8 cellular contexts compared by ENCODE assay signal in the genomic region with DNA sequence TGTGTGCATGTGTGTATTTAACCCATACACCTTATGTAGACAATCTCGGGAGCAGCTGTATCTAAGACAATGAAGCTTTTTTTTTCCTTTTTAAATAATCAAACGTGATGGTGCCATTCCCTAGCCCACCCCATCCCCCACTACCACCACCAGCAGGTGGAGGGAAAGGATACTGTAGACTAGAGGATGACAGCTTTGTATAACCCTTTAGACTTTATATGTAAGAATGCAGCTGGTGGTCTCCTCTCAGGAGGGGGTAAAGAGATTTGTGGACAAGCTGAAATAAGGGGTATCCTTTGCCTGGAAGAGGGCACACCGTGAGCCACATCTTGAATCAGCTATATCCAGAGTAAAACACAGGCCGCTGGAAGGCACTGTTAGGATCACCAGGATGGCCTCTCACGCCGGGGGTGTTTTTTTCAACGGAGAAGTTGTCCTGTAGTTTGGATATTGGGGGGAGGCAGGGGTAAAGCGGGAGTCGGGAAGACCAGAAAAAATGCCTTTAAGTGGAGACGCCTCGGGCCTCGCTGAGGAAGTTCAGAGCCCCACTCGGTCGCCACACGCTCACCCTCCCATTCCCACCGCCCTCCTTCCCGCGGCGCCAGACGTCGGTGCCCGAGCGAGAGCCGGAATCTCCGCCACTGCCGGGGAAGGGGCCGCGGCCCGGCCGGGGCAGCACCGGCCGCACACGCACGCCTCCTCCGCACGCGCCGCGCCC. TPM values are rescaled to one million over a fixed set of nuclear protein-coding genes. Genes with fewer than 3 reads are reported as not detected.
DNase-seq lines count a peak whose midpoint lies in the region; ATAC-seq and TF ChIP-seq lines count a peak whose summit lies in the region.

No MANE protein-coding gene starts in this region.

- no peaks in the 10 kb centered on the region for H3K27me3 Mint-ChIP-seq in activated CD8-positive, alpha-beta memory T cell treated with anti-CD3 and anti-CD28 coated beads, Interleukin-2, amount 10 ng/mL, durations not matched to agents 7 days and 5 days

- dilution Hi-C loops in mammary epithelial cell (cut with HindIII; ENCODE audit: low sequenced_read_pairs) = no loop called here

- DNase-seq in activated CD8-positive, alpha-beta memory T cell treated with anti-CD3 and anti-CD28 coated beads, Interleukin-2, amount 10 ng/mL, durations not matched to agents 7 days and 5 days = no peak
- DNase-seq in activated CD8-positive, alpha-beta memory T cell treated with anti-CD3 and anti-CD28 coated beads for 24 hours = no peak
- DNase-seq in NCI-H82 (lab: John Stamatoyannopoulos, UW) (peak; percentile 65), mammary epithelial cell (no peak), mesendoderm (peak; percentile 45), tibial nerve (ENCODE audit: low spot score in 2 of 2) (no peak), A172 (ENCODE audit: low spot score) (no peak)

- peak overlapping the region; percentile 87 for H3K27ac Mint-ChIP-seq in activated CD8-positive, alpha-beta memory T cell treated with anti-CD3 and anti-CD28 coated beads, Interleukin-2, amount 10 ng/mL, durations not matched to agents 7 days and 5 days

- H3K56ac ChIP-seq in mesendoderm (ENCODE audit: low read length) = peak overlapping the region; percentile 87

- H2AK5ac ChIP-seq in mesendoderm (ENCODE audit: low read length) = no peak overlapping the region

- H3K9me3 ChIP-seq in mammary epithelial cell (replicated peaks; ENCODE audit: insufficient read depth, low read length) (no peaks in the 10 kb centered on the region), tibial nerve (peaks cover 0 to 8% (median 0%) of the 10 kb centered on the region in 4 donors)

- peak overlapping the region; percentile 36 for H2AFZ ChIP-seq in mammary epithelial cell (ENCODE audit: low read depth, low read length)

- no peak overlapping the region for H4K5ac ChIP-seq in mesendoderm (ENCODE audit: low read length)

- CTCF ChIA-PET in activated CD8-positive, alpha-beta memory T cell treated with anti-CD3 and anti-CD28 coated beads, Interleukin-2, amount 10 ng/mL, durations not matched to agents 7 days and 5 days (lab: Charles Lee) = interaction anchor here (1.0 to 1.4 kb wide), 3 partner anchors 23 to 165 kb away, joined by 3 to 4 read pairs (median 3); a partner anchor contains a TSS
- CTCF ChIA-PET in mammary epithelial cell (lab: Charles Lee; ENCODE audit: low non-redundant PET) = no interaction called here

- H3K36me3 ChIP-seq in mammary epithelial cell (ENCODE audit: insufficient read depth, low read length) (peaks cover 5% of the 10 kb centered on the region), mesendoderm (ENCODE audit: control insufficient read depth, insufficient read depth, low read length) (no peaks in the 10 kb centered on the region), tibial nerve (peaks cover 0 to 16% (median 0%) of the 10 kb centered on the region in 3 donors)

- H2BK15ac ChIP-seq in mesendoderm (replicated peaks; ENCODE audit: low read depth) = no peak overlapping the region

- 0% methylated on average over 10 of the region's 39 CpGs for WGBS in mammary epithelial cell (ENCODE audit: low coverage, missing lambda C conversion rate)
- WGBS in mesendoderm (ENCODE audit: extremely low coverage, insufficient coverage, low lambda C conversion rate) = no CpG with 5 or more reads among the region's 39 CpGs
- WGBS in tibial nerve, 2 donors = 1% methylated on average over 30 to 36 of the region's 39 CpGs

- no peak overlapping the region for H3K23ac ChIP-seq in mesendoderm (ENCODE audit: low read length)

- H3K79me1 ChIP-seq in mesendoderm (ENCODE audit: low read length) = no peaks in the 10 kb centered on the region

- H3K79me2 ChIP-seq in mammary epithelial cell (ENCODE audit: insufficient read depth, low read length) (peaks cover 82% of the 10 kb centered on the region), mesendoderm (ENCODE audit: control insufficient read depth, insufficient read depth, low read length) (peaks cover 39% of the 10 kb centered on the region)

- peak overlapping the region; percentile 62 to 91 (median 72) for H3K4me3 ChIP-seq in mammary epithelial cell (replicated peaks in 1 of 3; ENCODE audit: insufficient read depth in 1 of 3, low read depth in 2 of 3, low read length in 3 of 3)
- H3K4me3 ChIP-seq in mesendoderm (ENCODE audit: low read length) = peak overlapping the region; percentile 75
- H3K4me3 ChIP-seq in tibial nerve = peak overlapping the region; percentile 50 to 88 (median 80)

- H3K4me2 ChIP-seq in mammary epithelial cell (ENCODE audit: insufficient read depth, low read depth, low read length) = peak overlapping the region; percentile 87
- peak overlapping the region; percentile 88 for H3K4me2 ChIP-seq in mesendoderm (ENCODE audit: low read length)

- intact Hi-C loops in mammary epithelial cell (cut with micrococcal nuclease) = loop anchor here (2.0 to 10.0 kb wide), 3 partner anchors 190 to 700 kb away; a partner anchor contains a TSS

- H3K4ac ChIP-seq in mesendoderm (ENCODE audit: low read depth, low read length) = no peak overlapping the region

- no peak for TF ChIP-seq CTCF in mammary epithelial cell (conservative IDR thresholded peaks at IDR 0.05 in 1 of 2, IDR thresholded peaks at IDR 0.05 in 1 of 2; ENCODE audit: extremely low read depth in 1 of 2, insufficient read depth in 1 of 2, low read depth in 1 of 2, low read length in 2 of 2)
- TF ChIP-seq CTCF in tibial nerve (IDR thresholded peaks at IDR 0.05) = no peak

- H3K9ac ChIP-seq in mammary epithelial cell (ENCODE audit: insufficient read depth, low read length) = peak overlapping the region; percentile 84
- H3K9ac ChIP-seq in mesendoderm (ENCODE audit: low read length) = peak overlapping the region; percentile 81

- H3K36me3 Mint-ChIP-seq in activated CD8-positive, alpha-beta memory T cell treated with anti-CD3 and anti-CD28 coated beads, Interleukin-2, amount 10 ng/mL, durations not matched to agents 7 days and 5 days = peaks cover 23% of the 10 kb centered on the region

- H3K27me3 ChIP-seq in mammary epithelial cell (ENCODE audit: insufficient read depth, low read length) = no peaks in the 10 kb centered on the region
- H3K27me3 ChIP-seq in mesendoderm (ENCODE audit: insufficient read depth, low read length, poor library complexity) = no peaks in the 10 kb centered on the region
- no peaks in the 10 kb centered on the region for H3K27me3 ChIP-seq in tibial nerve

- no TSS peak for BruUV-seq in mammary epithelial cell (replicated peaks; lab: Mats Ljungman, UMichigan)

- H2BK120ac ChIP-seq in mesendoderm (ENCODE audit: low read depth, low read length) = no peak overlapping the region

- in situ Hi-C loops in mammary epithelial cell (cut with MboI; ENCODE audit: low sequenced_read_pairs in 2 of 2) = loop anchor here in 1 of 2 donors (10.0 kb wide), 1 partner anchor 850 kb away; no protein-coding TSS in a partner anchor

- H3K18ac ChIP-seq in mesendoderm (ENCODE audit: low read length) = peak overlapping the region; percentile 85

- TF ChIP-seq POLR2A in tibial nerve (IDR thresholded peaks at IDR 0.05) = no peak

- no peak overlapping the region for H2BK5ac ChIP-seq in mesendoderm (ENCODE audit: low read length)

- no peak overlapping the region for H4K8ac ChIP-seq in mesendoderm (ENCODE audit: low read depth, low read length)

- TF ChIP-seq EP300 in tibial nerve (IDR thresholded peaks at IDR 0.05) = no peak

- peaks cover 7% of the 10 kb centered on the region for H3K4me1 ChIP-seq in mammary epithelial cell (ENCODE audit: insufficient read depth, low read length)
- H3K4me1 ChIP-seq in mesendoderm (ENCODE audit: control insufficient read depth, low read depth, low read length) = no peaks in the 10 kb centered on the region
- H3K4me1 ChIP-seq in tibial nerve = peaks cover 0 to 63% (median 13%) of the 10 kb centered on the region in 4 donors

- peaks cover 3% of the 10 kb centered on the region for H4K20me1 ChIP-seq in mammary epithelial cell (ENCODE audit: insufficient read depth, low read length)

- peak overlapping the region; percentile 91 for H3K4me3 Mint-ChIP-seq in activated CD8-positive, alpha-beta memory T cell treated with anti-CD3 and anti-CD28 coated beads, Interleukin-2, amount 10 ng/mL, durations not matched to agents 7 days and 5 days

- no peaks in the 10 kb centered on the region for H3K9me3 Mint-ChIP-seq in activated CD8-positive, alpha-beta memory T cell treated with anti-CD3 and anti-CD28 coated beads, Interleukin-2, amount 10 ng/mL, durations not matched to agents 7 days and 5 days (ENCODE audit: low read depth)

- peak overlapping the region; percentile 64 for H3K27ac ChIP-seq in mammary epithelial cell (ENCODE audit: insufficient read depth, low read depth, low read length)
- peak overlapping the region; percentile 86 for H3K27ac ChIP-seq in mesendoderm (ENCODE audit: low read depth, low read length)
- peak overlapping the region; percentile 92 to 98 (median 97) for H3K27ac ChIP-seq in tibial nerve

- H3K4me1 Mint-ChIP-seq in activated CD8-positive, alpha-beta memory T cell treated with anti-CD3 and anti-CD28 coated beads, Interleukin-2, amount 10 ng/mL, durations not matched to agents 7 days and 5 days = peaks cover 68% of the 10 kb centered on the region

- no peak for ATAC-seq in activated CD8-positive, alpha-beta memory T cell treated with anti-CD3 and anti-CD28 coated beads, Interleukin-2, amount 10 ng/mL, durations not matched to agents 7 days and 5 days
- no peak for ATAC-seq in HG02759 (IDR thresholded peaks at IDR 0.05; ENCODE audit: unreplicated experiment)

RNA-seq across cellular contexts. Expression of a gene that starts 1.0 kb away (rescaled TPM):
- 10 to 100 TPM; 38.2 to 51.8 TPM for total RNA-seq in activated CD8-positive, alpha-beta memory T cell treated with anti-CD3 and anti-CD28 coated beads, Interleukin-2, amount 10 ng/mL, durations not matched to agents 7 days and 5 days
- total RNA-seq in mammary epithelial cell = 100 to 1,000 TPM in 1 of 2 donors, 10 to 100 TPM in 1; 54.0 to 104 TPM
- 22.2 TPM for polyA plus RNA-seq in mammary epithelial cell
- polyA minus RNA-seq in mammary epithelial cell = 40.3 TPM
- 38.4 TPM for polyA plus RNA-seq in mesendoderm (2013, experiment 1 of 2)
- 37.6 TPM for polyA plus RNA-seq in mesendoderm (2013, experiment 2 of 2)
- 10 to 100 TPM; 27.0 to 32.4 (median 30.2) TPM for total RNA-seq in tibial nerve
- total RNA-seq in A172 (2014; rRNA removed; shearing (Covaris generic)) = 30.7 and 40.6 TPM in 2 replicates

Comparison
In these comparisons a context has a peak if more than half of its experiments do, and no peak if none do; other contexts are left out.
1. DNase-seq: peak in NCI-H82 (single experiment) and mesendoderm (single experiment); none in activated CD8-positive, alpha-beta memory T cell treated with anti-CD3 and anti-CD28 coated beads, Interleukin-2, amount 10 ng/mL, durations not matched to agents 7 days and 5 days (single experiment), activated CD8-positive, alpha-beta memory T cell treated with anti-CD3 and anti-CD28 coated beads for 24 hours (single experiment), mammary epithelial cell (single experiment), tibial nerve (0 of 2) and A172 (single experiment).
2. Peak in every context shown above with its lines, with median percentiles within 50 percentile points of each other: H3K27ac ChIP-seq and H3K4me3 ChIP-seq.